Comparison of ENCODE assay signal across 15 cellular contexts in the genomic region with DNA sequence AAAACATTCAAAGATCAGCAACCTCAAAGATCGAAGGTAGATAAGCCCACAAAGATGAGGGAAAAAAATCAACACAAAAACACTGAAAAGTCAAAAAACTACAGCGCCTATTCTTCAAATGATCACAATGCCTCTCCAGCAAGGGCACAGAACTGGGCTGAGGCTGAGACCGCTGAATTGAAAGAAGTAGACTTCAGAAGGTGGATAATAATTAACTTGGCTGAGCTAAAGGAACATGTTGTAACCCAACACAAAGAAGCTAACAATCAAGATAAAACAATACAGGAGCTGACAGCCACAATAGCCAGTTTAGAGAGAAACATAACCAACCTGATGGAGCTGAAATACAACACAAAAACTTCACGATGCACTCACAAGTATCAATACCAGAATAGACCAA.
"Had no signal": no experiment of that assay in that cellular context is flagged by ENCODE, and none has a peak within 500 bp of the region (broad histone marks: within the 10 kb centered on the region; RNA-seq: fewer than 3 reads in every experiment).

No MANE protein-coding gene starts in this region.

- H3K36me3 ChIP-seq: breast epithelium, gastroesophageal sphincter, neural progenitor cell, tibial artery, uterus had no signal

- DNase-seq: activated CD4-positive, alpha-beta T cell treated with anti-CD3 and anti-CD28 coated beads, Interleukin-2, amount 50 U/mL, for 4 hours; activated naive CD4-positive, alpha-beta T cell treated with Interleukin-2 at 50 U/mL for 16 hours; activated naive CD8-positive, alpha-beta T cell treated with anti-CD3 and anti-CD28 coated beads, Interleukin-2, amount 50 U/mL, for 24 hours; activated T-cell treated with anti-CD3 and anti-CD28 coated beads for 4 hours; aorta; effector memory CD4-positive, alpha-beta T cell; stimulated activated CD4-positive, alpha-beta T cell treated with anti-CD3 and anti-CD28 coated beads, Interleukin-2, amount 100 ng/mL, for 48 hours; tibial artery; uterus had no signal

- ATAC-seq: activated CD4-positive, CD25-positive, alpha-beta regulatory T cell treated with anti-CD3 and anti-CD28 coated beads, Interleukin-2, amount 50 U/mL, for 24 hours; activated naive CD8-positive, alpha-beta T cell treated with anti-CD3 and anti-CD28 coated beads, Interleukin-2, amount 50 U/mL, for 24 hours; activated T-helper 17 cell treated with anti-CD3 and anti-CD28 coated beads, Interleukin-2, amount 50 U/mL, for 72 hours; gastroesophageal sphincter had no signal

- H3K27ac ChIP-seq: breast epithelium, epithelial cell of prostate, gastroesophageal sphincter, neural progenitor cell, tibial artery, uterus had no signal

- H3K4me3 ChIP-seq: breast epithelium, gastroesophageal sphincter, neural progenitor cell, tibial artery, uterus had no signal

- H3K9ac ChIP-seq: neural progenitor cell had no signal

- H3K4me1 ChIP-seq: breast epithelium, gastroesophageal sphincter, neural progenitor cell, tibial artery, uterus had no signal

- H3K9me3 ChIP-seq: gastroesophageal sphincter, uterus had no signal
